ENCODE assay signal across 29 cellular contexts in genomic region chr20:31934491-31934890, GRCh38. TPM values are rescaled to one million over a fixed set of nuclear protein-coding genes. Genes with fewer than 3 reads are reported as not detected.
DNase-seq lines count a peak whose midpoint lies in the region; ATAC-seq, FAIRE-seq and TF ChIP-seq lines count a peak whose summit lies in the region.
"Had no signal": no experiment of that assay in that cellular context is flagged by ENCODE, and none has a peak within 500 bp of the region (broad histone marks: within the 10 kb centered on the region; RNA-seq: fewer than 3 reads in every experiment).

No MANE protein-coding gene starts in this region.

- H3K14ac ChIP-seq in H1 (ENCODE audit: insufficient read length) (no peak overlapping the region), neuronal stem cell (ENCODE audit: low read length) (peak overlapping the region; percentile 50)

- peaks cover 26% of the 10 kb centered on the region for H3K27me3 Mint-ChIP-seq in chondrocyte (ENCODE audit: low read depth)

- no peak overlapping the region for H3K4ac ChIP-seq in H1 (replicated peaks; ENCODE audit: insufficient read length, low read depth, low read length)
- no peak overlapping the region for H3K4ac ChIP-seq in neuronal stem cell (ENCODE audit: low read length)

- H4K8ac ChIP-seq in H1 (ENCODE audit: extremely low read depth, insufficient read depth, low read length): no peak overlapping the region
- H4K8ac ChIP-seq in neuronal stem cell (ENCODE audit: low read depth, low read length): no peak overlapping the region

- no peak overlapping the region for H2AFZ ChIP-seq in H1 (ENCODE audit: low read length)
- H2AFZ ChIP-seq in neuronal stem cell (ENCODE audit: low read length): no peak overlapping the region

- no peaks in the 10 kb centered on the region for H3K4me1 Mint-ChIP-seq in chondrocyte (ENCODE audit: low read depth)
- H3K4me1 Mint-ChIP-seq: CD4-positive, alpha-beta memory T cell; CD4-positive, CD25-positive, alpha-beta regulatory T cell; CD8-positive, alpha-beta memory T cell had no signal

- CTCF ChIA-PET in H1 (lab: Charles Lee; ENCODE audit: partially characterized antibody): interaction anchor here (0.8 to 6.5 kb wide), 23 partner anchors 10 to 96 kb away, joined by 3 to 71 read pairs (median 6); partner anchors contain the start of genes FOXS1 and PDRG1

- H2BK15ac ChIP-seq in H1 (ENCODE audit: low read length) (no peak overlapping the region; the same call in 1 of the 2 replicates), neuronal stem cell (ENCODE audit: low read length) (no peak overlapping the region)

- H3K79me1 ChIP-seq in H1 (ENCODE audit: low read depth, low read length): no peaks in the 10 kb centered on the region
- H3K79me1 ChIP-seq in neuronal stem cell (ENCODE audit: low read depth, low read length): no peaks in the 10 kb centered on the region

- no peaks in the 10 kb centered on the region for H3K9me3 ChIP-seq in H1 (ENCODE audit: insufficient read depth in 2 of 2, low read depth in 1 of 2, low read length in 1 of 2)
- H3K9me3 ChIP-seq in neuronal stem cell (replicated peaks in 1 of 2; ENCODE audit: control insufficient read depth in 2 of 2, insufficient read depth in 1 of 2, low read depth in 1 of 2, low read length in 2 of 2): no peaks in the 10 kb centered on the region
- H3K9me3 ChIP-seq: BE2C, BLaER1 had no signal

- 90% methylated on average over 14 of the region's 14 CpGs; no CpG with 5 or more reads in 1 of the 2 experiments for WGBS in H1 (ENCODE audit: extremely low coverage in 1 of 2, insufficient coverage in 1 of 2, insufficient read length in 1 of 2, insufficient replicate concordance in 2 of 2, low coverage in 1 of 2, low lambda C conversion rate in 2 of 2, missing lambda C conversion rate in 1 of 2), 2 experiments
- WGBS in neuronal stem cell (ENCODE audit: extremely low coverage in 2 of 2, insufficient read length in 2 of 2, insufficient replicate concordance in 1 of 2), 2 donors: no CpG with 5 or more reads among the region's 14 CpGs

- ATAC-seq in HG02884 (IDR thresholded peaks at IDR 0.05; ENCODE audit: unreplicated experiment): no peak
- ATAC-seq: GM12878 had no signal

- H3K4me3 Mint-ChIP-seq in chondrocyte (ENCODE audit: unreplicated experiment): no peak overlapping the region
- H3K4me3 Mint-ChIP-seq: CD14-positive monocyte; CD4-positive, alpha-beta memory T cell; CD4-positive, CD25-positive, alpha-beta regulatory T cell; CD8-positive, alpha-beta memory T cell had no signal

- no peaks in the 10 kb centered on the region for H3K23me2 ChIP-seq in H1 (ENCODE audit: low read depth, low read length)

- H4K5ac ChIP-seq in H1 (ENCODE audit: insufficient read length, low read depth, low read length): no peak overlapping the region

- no peak for TF ChIP-seq RAD21 in H1 (IDR thresholded peaks at IDR 0.05 in 1 of 2, conservative IDR thresholded peaks at IDR 0.05 in 1 of 2; ENCODE audit: low read depth in 2 of 2, low read length in 2 of 2)

- H2BK12ac ChIP-seq in H1 (ENCODE audit: low read depth, low read length): peak overlapping the region; percentile 68; the same call in 1 of the 2 replicates
- H2BK12ac ChIP-seq in neuronal stem cell (ENCODE audit: low read length): no peak overlapping the region

- POLR2A ChIA-PET in H1 (lab: Charles Lee; ENCODE audit: partially characterized antibody): no interaction called here

- H3K9me3 Mint-ChIP-seq in chondrocyte (ENCODE audit: low read depth): no peaks in the 10 kb centered on the region
- H3K9me3 Mint-ChIP-seq: CD14-positive monocyte; CD4-positive, alpha-beta memory T cell; CD8-positive, alpha-beta memory T cell had no signal

- H2BK20ac ChIP-seq in H1 (ENCODE audit: low read length): no peak overlapping the region

- no peak overlapping the region for H3K56ac ChIP-seq in H1 (replicated peaks; ENCODE audit: insufficient read length, low read depth, low read length)

- peaks cover 0 to 8% (median 4%) of the 10 kb centered on the region in 4 experiments; a peak in 6 of 7 replicates for H3K4me1 ChIP-seq in H1 (replicated peaks in 1 of 4; ENCODE audit: control insufficient read depth in 3 of 4, insufficient read depth in 4 of 4, low read length in 3 of 4)
- H3K4me1 ChIP-seq in neuronal stem cell (ENCODE audit: control insufficient read depth in 2 of 2, insufficient read depth in 1 of 2, low read depth in 1 of 2, low read length in 2 of 2): peaks cover 0 to 2% of the 10 kb centered on the region in 2 donors
- H3K4me1 ChIP-seq: BE2C had no signal

- no peak overlapping the region for H3K4me3 ChIP-seq in H1 (ENCODE audit: extremely low read depth in 1 of 4, insufficient read depth in 2 of 4, low read depth in 3 of 4, low read length in 4 of 4)
- no peak overlapping the region for H3K4me3 ChIP-seq in neuronal stem cell (ENCODE audit: low read length in 2 of 2)
- H3K4me3 ChIP-seq: BLaER1, GM12878 had no signal

- TF ChIP-seq EP300 in H1 (IDR thresholded peaks at IDR 0.05; ENCODE audit: borderline replicate concordance in 1 of 2, low read depth in 2 of 2, low read length in 2 of 2): no peak

- H3K27me3 ChIP-seq in H1 (replicated peaks in 1 of 4; ENCODE audit: control insufficient read depth in 3 of 4, extremely low read depth in 1 of 4, insufficient read depth in 3 of 4, low read length in 3 of 4) (peaks cover 2 to 12% (median 6%) of the 10 kb centered on the region in 4 experiments; a peak in 4 of 7 replicates), neuronal stem cell (ENCODE audit: control insufficient read depth in 3 of 3, insufficient read depth in 3 of 3, low read depth in 1 of 3, low read length in 3 of 3) (peaks cover 0 to 9% (median 0%) of the 10 kb centered on the region in 3 experiments)
- H3K27me3 ChIP-seq: BLaER1 had no signal

- no peaks in the 10 kb centered on the region for H3K79me2 ChIP-seq in H1 (ENCODE audit: control insufficient read depth in 1 of 2, insufficient read depth in 2 of 2, low read length in 2 of 2)

- H3K36me3 ChIP-seq in H1 (ENCODE audit: control insufficient read depth in 2 of 4, insufficient read depth in 4 of 4, low read length in 3 of 4) (no peaks in the 10 kb centered on the region), neuronal stem cell (replicated peaks in 1 of 2; ENCODE audit: control insufficient read depth in 2 of 2, insufficient read depth in 2 of 2, low read length in 2 of 2) (peaks cover 0 to 1% of the 10 kb centered on the region in 2 donors)
- H3K36me3 ChIP-seq: BE2C, BLaER1 had no signal

- H2AK5ac ChIP-seq in H1 (ENCODE audit: low read depth, low read length): no peak overlapping the region
- H2AK5ac ChIP-seq in neuronal stem cell (ENCODE audit: low read depth, low read length): peak overlapping the region; percentile 53

- no peak overlapping the region for H2BK5ac ChIP-seq in H1 (ENCODE audit: low read depth, low read length)
- H2BK5ac ChIP-seq in neuronal stem cell (ENCODE audit: low read length): peak overlapping the region; percentile 14

- no peak overlapping the region for H3K18ac ChIP-seq in H1 (ENCODE audit: extremely low read depth, low read length)
- H3K18ac ChIP-seq in neuronal stem cell (ENCODE audit: low read length): no peak overlapping the region

- H4K91ac ChIP-seq in H1 (replicated peaks; ENCODE audit: insufficient read length, low read length) (no peak overlapping the region), neuronal stem cell (ENCODE audit: low read depth, low read length, poor library complexity) (no peak overlapping the region)

- H3K27ac ChIP-seq in H1 (ENCODE audit: low read depth, low read length) (no peak overlapping the region), neuronal stem cell (replicated peaks; ENCODE audit: low read length) (no peak overlapping the region)
- H3K27ac ChIP-seq: BLaER1 had no signal

- H2BK120ac ChIP-seq in H1 (replicated peaks; ENCODE audit: low read depth, low read length): no peak overlapping the region
- H2BK120ac ChIP-seq in neuronal stem cell (ENCODE audit: low read depth, low read length): no peak overlapping the region

- H3K9ac ChIP-seq in H1 (replicated peaks in 1 of 4; ENCODE audit: extremely low read depth in 1 of 4, low read depth in 3 of 4, low read length in 3 of 4): no peak overlapping the region
- peak overlapping the region; percentile 33 for H3K9ac ChIP-seq in neuronal stem cell (ENCODE audit: low read depth, low read length, poor library complexity)
- H3K9ac ChIP-seq: BLaER1 had no signal

- H3K27ac Mint-ChIP-seq in chondrocyte (ENCODE audit: unreplicated experiment): no peak overlapping the region
- H3K27ac Mint-ChIP-seq: CD14-positive monocyte; CD4-positive, alpha-beta memory T cell; CD8-positive, alpha-beta memory T cell had no signal

- no peaks in the 10 kb centered on the region for H4K20me1 ChIP-seq in H1 (replicated peaks in 1 of 2; ENCODE audit: control insufficient read depth in 1 of 2, insufficient read depth in 2 of 2, low read length in 2 of 2)
- H4K20me1 ChIP-seq: BLaER1 had no signal

- TF ChIP-seq CTCF in chondrocyte (IDR thresholded peaks at IDR 0.05) (no peak), H1 (IDR thresholded peaks at IDR 0.05; ENCODE audit: control extremely low read depth in 1 of 3, insufficient read depth in 1 of 3, low read depth in 1 of 3, low read length in 3 of 3) (no peak), GM20000 (IDR thresholded peaks at IDR 0.05; ENCODE audit: extremely low read depth, missing control alignments) (no peak)

- no peaks in the 10 kb centered on the region for H3K36me3 Mint-ChIP-seq in chondrocyte (ENCODE audit: low read depth)
- H3K36me3 Mint-ChIP-seq: CD14-positive monocyte; CD4-positive, CD25-positive, alpha-beta regulatory T cell; CD8-positive, alpha-beta memory T cell had no signal

- peak; percentile 68 for DNase-seq in chondrocyte (ENCODE audit: low spot score)
- no peak for DNase-seq in H1 (ENCODE audit: low read depth in 1 of 2, low spot score in 2 of 2)
- no peak for DNase-seq in neuronal stem cell (ENCODE audit: low spot score)
- no peak for DNase-seq in SKM-1 treated with dmso at 0.1 percent for 144 hours (lab: John Stamatoyannopoulos, UW; ENCODE audit: unreplicated experiment)
- no peak for DNase-seq in GM20000 (ENCODE audit: low spot score)
- DNase-seq: 8988T; ACHN; BE2C; C1 segment of cervical spinal cord; CD4-positive, alpha-beta memory T cell; CD4-positive, CD25-positive, alpha-beta regulatory T cell; CD8-positive, alpha-beta memory T cell; COR-L47; DMS 273 treated with DMSO at 0.1 percent for 48 hours; DMS153; DMS53; DMS79; DND-41; EL; GDM1 had no signal

- FAIRE-seq in H1 (lab: Jason Lieb, UNC): no peak
- FAIRE-seq: A204.1, GM12878, GM12892, GM18507 had no signal

- H3K4me2 ChIP-seq in H1 (ENCODE audit: insufficient read depth in 1 of 2, low read depth in 2 of 2, low read length in 2 of 2) (no peak overlapping the region), neuronal stem cell (ENCODE audit: insufficient read depth, low read length, poor library complexity, severe bottlenecking) (no peak overlapping the region)
- H3K4me2 ChIP-seq: BLaER1 had no signal

- no peak for TF ChIP-seq POLR2A in H1 (IDR thresholded peaks at IDR 0.05; ENCODE audit: control extremely low read depth in 1 of 2, low read depth in 2 of 2, low read length in 2 of 2)

- no peak overlapping the region for H3K23ac ChIP-seq in H1 (ENCODE audit: insufficient read length)
- peak overlapping the region; percentile 13 for H3K23ac ChIP-seq in neuronal stem cell (ENCODE audit: low read depth, low read length, poor library complexity)

RNA-seq across cellular contexts. Expression of gene PDRG1, which starts 17.4 kb away (rescaled TPM):
- 8.9 to 19.0 TPM (median 15.2 TPM) in 3 replicates for total RNA-seq in chondrocyte
- 14.2 and 14.5 TPM in 2 replicates for total RNA-seq in H1 (2021; fragmentation: NEBNext Ultra II Directional; extraction: Animal tissue kit (Norgen Biotek cat#: 25700))
- polyA plus RNA-seq in H1 (2011; rRNA removed): 20.1 and 20.8 TPM in 2 replicates
- polyA plus RNA-seq in H1 (2011; cell fraction: cytosol; rRNA removed): 26.4 TPM
- polyA plus RNA-seq in H1 (2011; cell fraction: nucleus; rRNA removed): 15.8 TPM
- 25.2 to 36.8 TPM (median 30.7 TPM) in 4 replicates for polyA plus RNA-seq in H1 (2012, experiment 1 of 2)
- 22.0 TPM for polyA plus RNA-seq in H1 (2012, experiment 2 of 2)
- 10.7 TPM for polyA plus RNA-seq in H1 (2013, experiment 1 of 2)
- polyA plus RNA-seq in H1 (2013, experiment 2 of 2): 11.2 TPM
- 6.0 and 7.3 TPM in 2 replicates for polyA minus RNA-seq in H1 (2011; rRNA and poly(A)+ RNA removed)
- 8.3 TPM for polyA minus RNA-seq in H1 (2011; cell fraction: cytosol; rRNA and poly(A)+ RNA removed)
- 5.7 TPM for polyA minus RNA-seq in H1 (2011; cell fraction: nucleus; rRNA and poly(A)+ RNA removed)
- 20.2 TPM for polyA plus RNA-seq in neuronal stem cell (2013, experiment 1 of 2)
- 20.3 TPM for polyA plus RNA-seq in neuronal stem cell (2013, experiment 2 of 2)

RNA-seq across cellular contexts. Expression of gene XKR7, which starts 33.5 kb away (rescaled TPM):
- total RNA-seq in chondrocyte: 0.02 TPM in 1 of 3 replicates, not detected in the others
- 1.8 and 2.4 TPM in 2 replicates for total RNA-seq in H1 (2021; fragmentation: NEBNext Ultra II Directional; extraction: Animal tissue kit (Norgen Biotek cat#: 25700))
- polyA plus RNA-seq in H1 (2011; rRNA removed): 2.4 TPM in 2 replicates
- polyA plus RNA-seq in H1 (2011; cell fraction: cytosol; rRNA removed): 1.5 TPM
- polyA plus RNA-seq in H1 (2011; cell fraction: nucleus; rRNA removed): 2.9 TPM
- polyA plus RNA-seq in H1 (2012, experiment 1 of 2): 2.4 to 3.7 TPM (median 3.0 TPM) in 4 replicates
- polyA plus RNA-seq in H1 (2012, experiment 2 of 2): 2.2 TPM
- polyA plus RNA-seq in H1 (2013, experiment 1 of 2): 2.1 TPM
- polyA plus RNA-seq in H1 (2013, experiment 2 of 2): 2.3 TPM
- polyA minus RNA-seq in H1 (2011; rRNA and poly(A)+ RNA removed): 3.7 and 3.9 TPM in 2 replicates
- 2.3 TPM for polyA minus RNA-seq in H1 (2011; cell fraction: cytosol; rRNA and poly(A)+ RNA removed)
- polyA minus RNA-seq in H1 (2011; cell fraction: nucleus; rRNA and poly(A)+ RNA removed): 2.4 TPM
- 0.06 TPM for polyA plus RNA-seq in neuronal stem cell (2013, experiment 1 of 2)
- 0.07 TPM for polyA plus RNA-seq in neuronal stem cell (2013, experiment 2 of 2)
- total RNA-seq: A673; CD4-positive, alpha-beta memory T cell; CD8-positive, alpha-beta memory T cell; GM12878 had no signal
- polyA plus RNA-seq: AG04450; CD4-positive, alpha-beta memory T cell; CD4-positive, CD25-positive, alpha-beta regulatory T cell; GM12878 had no signal
